In genomic region chr15:64247906-64248541, GRCh38 we compare ENCODE assay signal across 8 cellular contexts.
DNase-seq lines count a peak whose midpoint lies in the region; TF ChIP-seq lines count a peak whose summit lies in the region.

No MANE protein-coding gene starts in this region.

- H3K36me3 ChIP-seq in H7 (replicated peaks; ENCODE audit: control insufficient read depth, insufficient read depth, low read length) = no peaks in the 10 kb centered on the region

- H3K27me3 Mint-ChIP-seq in T-helper 2 cell treated with Interferon-gamma antibody and Interleukin-4, amounts not matched to agents 5 μg/mL and 100 μg/mL, for 36 hours (ENCODE audit: low read depth) = no peaks in the 10 kb centered on the region
- no peaks in the 10 kb centered on the region for H3K27me3 Mint-ChIP-seq in osteocyte (ENCODE audit: unreplicated experiment)

- H3K4me3 ChIP-seq in H7 (ENCODE audit: insufficient read depth, low read depth, low read length) = no peak overlapping the region

- peak; percentile 66 for DNase-seq in activated effector memory CD4-positive, alpha-beta T cell treated with anti-CD3 and anti-CD28 coated beads, Interleukin-2, amount 50 U/mL, for 16 hours
- no peak for DNase-seq in activated effector memory CD4-positive, alpha-beta T cell treated with Interleukin-2 at 50 U/mL for 16 hours
- DNase-seq in H7 (peak; percentile 5), M059J (ENCODE audit: low read depth) (peak; percentile 96), fibroblast of gingiva (ENCODE audit: low read depth) (peak; percentile 92), osteocyte (ENCODE audit: extremely low spot score, unreplicated experiment) (no peak), NCI-H128 (lab: John Stamatoyannopoulos, UW; ENCODE audit: unreplicated experiment) (no peak)
- peak; percentile 53 for DNase-seq in T-helper 2 cell treated with Interferon-gamma antibody and Interleukin-4, amounts not matched to agents 5 μg/mL and 100 μg/mL, for 36 hours (ENCODE audit: low spot score)

- H3K27me3 ChIP-seq in H7 (ENCODE audit: control insufficient read depth, insufficient read depth, low read length) = no peaks in the 10 kb centered on the region

- no peak for TF ChIP-seq CTCF in osteocyte (IDR thresholded peaks at IDR 0.05)

- H3K4me1 Mint-ChIP-seq in T-helper 2 cell treated with Interferon-gamma antibody and Interleukin-4, amounts not matched to agents 5 μg/mL and 100 μg/mL, for 36 hours (ENCODE audit: low read depth) = peaks cover 41% of the 10 kb centered on the region
- peaks cover 51% of the 10 kb centered on the region for H3K4me1 Mint-ChIP-seq in osteocyte (ENCODE audit: unreplicated experiment)

- H3K27ac Mint-ChIP-seq in T-helper 2 cell treated with Interferon-gamma antibody and Interleukin-4, amounts not matched to agents 5 μg/mL and 100 μg/mL, for 36 hours = peak overlapping the region; percentile 41
- peak overlapping the region; percentile 90 for H3K27ac Mint-ChIP-seq in osteocyte (ENCODE audit: unreplicated experiment)

- peaks cover 24% of the 10 kb centered on the region for H3K36me3 Mint-ChIP-seq in T-helper 2 cell treated with Interferon-gamma antibody and Interleukin-4, amounts not matched to agents 5 μg/mL and 100 μg/mL, for 36 hours (ENCODE audit: low read depth)
- H3K36me3 Mint-ChIP-seq in osteocyte (ENCODE audit: unreplicated experiment) = no peaks in the 10 kb centered on the region

- peaks cover 3% of the 10 kb centered on the region for H3K9me3 Mint-ChIP-seq in T-helper 2 cell treated with Interferon-gamma antibody and Interleukin-4, amounts not matched to agents 5 μg/mL and 100 μg/mL, for 36 hours
- H3K9me3 Mint-ChIP-seq in osteocyte (ENCODE audit: unreplicated experiment) = no peaks in the 10 kb centered on the region

- H3K4me3 Mint-ChIP-seq in T-helper 2 cell treated with Interferon-gamma antibody and Interleukin-4, amounts not matched to agents 5 μg/mL and 100 μg/mL, for 36 hours = no peak overlapping the region
- H3K4me3 Mint-ChIP-seq in osteocyte (ENCODE audit: unreplicated experiment) = no peak overlapping the region

Comparison
In these comparisons a context has a peak if more than half of its experiments do, and no peak if none do; other contexts are left out.
1. DNase-seq: peak in activated effector memory CD4-positive, alpha-beta T cell treated with anti-CD3 and anti-CD28 coated beads, Interleukin-2, amount 50 U/mL, for 16 hours (single experiment), H7 (single experiment), M059J (single experiment), T-helper 2 cell treated with Interferon-gamma antibody and Interleukin-4, amounts not matched to agents 5 μg/mL and 100 μg/mL, for 36 hours (single experiment) and fibroblast of gingiva (single experiment); none in activated effector memory CD4-positive, alpha-beta T cell treated with Interleukin-2 at 50 U/mL for 16 hours (single experiment), osteocyte (single experiment) and NCI-H128 (single experiment).